15 cellular contexts compared by ENCODE assay signal in genomic region chr12:25884024-25884919, GRCh38.
DNase-seq lines count a peak whose midpoint lies in the region; ATAC-seq and TF ChIP-seq lines count a peak whose summit lies in the region.
"Had no signal": no experiment of that assay in that cellular context is flagged by ENCODE, and none has a peak within 500 bp of the region (broad histone marks: within the 10 kb centered on the region; RNA-seq: fewer than 3 reads in every experiment).

No MANE protein-coding gene starts in this region.

- no peak overlapping the region for H3K14ac ChIP-seq in neuronal stem cell (ENCODE audit: low read length)

- H2AK5ac ChIP-seq in neuronal stem cell (ENCODE audit: low read depth, low read length): peak overlapping the region; percentile 76

- H3K27me3 ChIP-seq in right cardiac atrium (ENCODE audit: control insufficient read depth, insufficient read depth): no peaks in the 10 kb centered on the region
- no peaks in the 10 kb centered on the region for H3K27me3 ChIP-seq in endodermal cell (ENCODE audit: control insufficient read depth, insufficient read depth, low read length, poor library complexity, severe bottlenecking)
- H3K27me3 ChIP-seq in neuronal stem cell (ENCODE audit: control insufficient read depth in 3 of 3, insufficient read depth in 3 of 3, low read depth in 1 of 3, low read length in 3 of 3): no peaks in the 10 kb centered on the region
- no peaks in the 10 kb centered on the region for H3K27me3 ChIP-seq in suprapubic skin
- H3K27me3 ChIP-seq: MG63 had no signal

- peak overlapping the region; percentile 86 for H3K18ac ChIP-seq in neuronal stem cell (ENCODE audit: low read length)

- POLR2A ChIA-PET in RWPE1 (lab: Yijun Ruan, JAX; ENCODE audit: low non-redundant PET): no interaction called here

- 94% methylated on average over 36 of the region's 36 CpGs for WGBS in right cardiac atrium
- 95 to 96% methylated on average over 13 to 36 of the region's 36 CpGs for WGBS in endodermal cell (ENCODE audit: insufficient coverage in 1 of 2, insufficient read length in 1 of 2), 2 experiments
- no CpG with 5 or more reads among the region's 36 CpGs for WGBS in neuronal stem cell (ENCODE audit: extremely low coverage in 2 of 2, insufficient read length in 2 of 2, insufficient replicate concordance in 1 of 2), 2 donors
- 95% methylated on average over 19 of the region's 36 CpGs for WGBS in suprapubic skin

- peaks cover 3% of the 10 kb centered on the region for H3K27me3 Mint-ChIP-seq in endodermal cell (ENCODE audit: insufficient read depth)

- H3K9me3 ChIP-seq in right cardiac atrium (ENCODE audit: control insufficient read depth, low read length) (no peaks in the 10 kb centered on the region), endodermal cell (ENCODE audit: control insufficient read depth, low read length) (peaks cover 34% of the 10 kb centered on the region), neuronal stem cell (replicated peaks in 1 of 2; ENCODE audit: control insufficient read depth in 2 of 2, insufficient read depth in 1 of 2, low read depth in 1 of 2, low read length in 2 of 2) (no peaks in the 10 kb centered on the region), suprapubic skin (no peaks in the 10 kb centered on the region)
- H3K9me3 ChIP-seq: A549, MG63 had no signal

- no peak overlapping the region for H3K4me2 ChIP-seq in neuronal stem cell (ENCODE audit: insufficient read depth, low read length, poor library complexity, severe bottlenecking)
- H3K4me2 ChIP-seq: A549 had no signal

- H3K4me1 Mint-ChIP-seq in endodermal cell: peaks cover 52% of the 10 kb centered on the region

- peak overlapping the region; percentile 9 for H2BK120ac ChIP-seq in neuronal stem cell (ENCODE audit: low read depth, low read length)

- TF ChIP-seq EP300 in suprapubic skin (IDR thresholded peaks at IDR 0.05): no peak

- no peak for TF ChIP-seq POLR2A in suprapubic skin (IDR thresholded peaks at IDR 0.05)

- TF ChIP-seq CTCF in endodermal cell (conservative IDR thresholded peaks at IDR 0.05) (no peak), suprapubic skin (IDR thresholded peaks at IDR 0.05) (no peak), RWPE1 (conservative IDR thresholded peaks at IDR 0.05; ENCODE audit: low read depth) (no peak)

- H3K4ac ChIP-seq in neuronal stem cell (ENCODE audit: low read length): no peak overlapping the region

- DNase-seq in right cardiac atrium (no peak), left ventricle myocardium superior (no peak), endodermal cell (peak; percentile 55), neuronal stem cell (ENCODE audit: low spot score) (no peak), suprapubic skin (ENCODE audit: low spot score in 2 of 2) (no peak), dermis blood vessel endothelial cell (no peak), RWPE1 (ENCODE audit: low spot score) (no peak)
- DNase-seq: COR-L47, DMS53, MG63, NCI-H1092 treated with DMSO at 0.1 percent for 48 hours, NCI-H1694 had no signal

- H3K79me1 ChIP-seq in neuronal stem cell (ENCODE audit: low read depth, low read length): no peaks in the 10 kb centered on the region

- no peak overlapping the region for H3K27ac ChIP-seq in right cardiac atrium (ENCODE audit: low read length)
- H3K27ac ChIP-seq in endodermal cell (ENCODE audit: low read depth, low read length): no peak overlapping the region
- H3K27ac ChIP-seq in neuronal stem cell (replicated peaks; ENCODE audit: low read length): no peak overlapping the region
- no peak overlapping the region for H3K27ac ChIP-seq in suprapubic skin
- H3K27ac ChIP-seq in RWPE1: no peak overlapping the region
- H3K27ac ChIP-seq: A549, C4-2B had no signal

- no peak overlapping the region for H3K27ac Mint-ChIP-seq in endodermal cell

- H2AFZ ChIP-seq in neuronal stem cell (ENCODE audit: low read length): peak overlapping the region; percentile 79

- H3K36me3 ChIP-seq in endodermal cell (ENCODE audit: control insufficient read depth, insufficient read depth, low read length): no peaks in the 10 kb centered on the region
- H3K36me3 ChIP-seq in neuronal stem cell (replicated peaks in 1 of 2; ENCODE audit: control insufficient read depth in 2 of 2, insufficient read depth in 2 of 2, low read length in 2 of 2): no peaks in the 10 kb centered on the region
- no peaks in the 10 kb centered on the region for H3K36me3 ChIP-seq in suprapubic skin
- H3K36me3 ChIP-seq: MG63 had no signal

- H4K91ac ChIP-seq in neuronal stem cell (ENCODE audit: low read depth, low read length, poor library complexity): no peak overlapping the region

- H3K4me3 ChIP-seq in right cardiac atrium (ENCODE audit: low read length): no peak overlapping the region
- H3K4me3 ChIP-seq in endodermal cell (ENCODE audit: low read length): no peak overlapping the region
- no peak overlapping the region for H3K4me3 ChIP-seq in neuronal stem cell (ENCODE audit: low read length in 2 of 2)
- H3K4me3 ChIP-seq in suprapubic skin: no peak overlapping the region
- H3K4me3 ChIP-seq: A549, GM12878, MG63 had no signal

- H3K9ac ChIP-seq in endodermal cell (ENCODE audit: extremely low read depth, low read length, poor library complexity, severe bottlenecking): no peak overlapping the region
- H3K9ac ChIP-seq in neuronal stem cell (ENCODE audit: low read depth, low read length, poor library complexity): no peak overlapping the region

- no peak overlapping the region for H4K8ac ChIP-seq in neuronal stem cell (ENCODE audit: low read depth, low read length)

- peak overlapping the region; percentile 19 for H2BK15ac ChIP-seq in neuronal stem cell (ENCODE audit: low read length)

- H3K23ac ChIP-seq in neuronal stem cell (ENCODE audit: low read depth, low read length, poor library complexity): no peak overlapping the region

- H3K36me3 Mint-ChIP-seq in endodermal cell (ENCODE audit: low read depth): peaks cover 7% of the 10 kb centered on the region

- CTCF ChIA-PET in RWPE1 (lab: Yijun Ruan, JAX): interaction anchor here (0.6 kb wide), 1 partner anchor 446 kb away, joined by 3 read pairs; no protein-coding TSS in a partner anchor

- H3K4me3 Mint-ChIP-seq in endodermal cell: no peak overlapping the region

- H3K4me1 ChIP-seq in right cardiac atrium (ENCODE audit: control insufficient read depth, insufficient read depth, low read length): no peaks in the 10 kb centered on the region
- peaks cover 12% of the 10 kb centered on the region for H3K4me1 ChIP-seq in endodermal cell (ENCODE audit: control insufficient read depth, insufficient read depth, low read length)
- H3K4me1 ChIP-seq in neuronal stem cell (ENCODE audit: control insufficient read depth in 2 of 2, insufficient read depth in 1 of 2, low read depth in 1 of 2, low read length in 2 of 2): peaks cover 0 to 7% of the 10 kb centered on the region in 2 donors
- no peaks in the 10 kb centered on the region for H3K4me1 ChIP-seq in suprapubic skin
- H3K4me1 ChIP-seq: A549 had no signal

- peaks cover 20% of the 10 kb centered on the region for H3K9me3 Mint-ChIP-seq in endodermal cell

- intact Hi-C loops in right cardiac atrium (cut with DNase I): no loop called here
- intact Hi-C loops in left ventricle myocardium superior (cut with micrococcal nuclease): no loop called here

- no peak overlapping the region for H2BK12ac ChIP-seq in neuronal stem cell (ENCODE audit: low read length)

- peak; percentile 43 to 44 for ATAC-seq in right cardiac atrium
- ATAC-seq in left ventricle myocardium superior: no peak
- ATAC-seq: A549, GM12878 had no signal

- H2BK5ac ChIP-seq in neuronal stem cell (ENCODE audit: low read length): no peak overlapping the region
